In genomic region chr10:79052311-79053080, GRCh38 we compare ENCODE assay signal across 8 cellular contexts. TPM values are rescaled to one million over a fixed set of nuclear protein-coding genes. Genes with fewer than 3 reads are reported as not detected.
DNase-seq lines count a peak whose midpoint lies in the region; ATAC-seq and TF ChIP-seq lines count a peak whose summit lies in the region.

No MANE protein-coding gene starts in this region.

- no peaks in the 10 kb centered on the region for H3K9me3 Mint-ChIP-seq in naive thymus-derived CD8-positive, alpha-beta T cell

- POLR2A ChIA-PET in naive thymus-derived CD8-positive, alpha-beta T cell (lab: Charles Lee) = interaction anchor here (1.8 kb wide), 1 partner anchor 14 kb away, joined by 4 read pairs; no protein-coding TSS in a partner anchor

- peak; percentile 70 to 71 for ATAC-seq in naive thymus-derived CD8-positive, alpha-beta T cell

- H3K4me3 ChIP-seq in astrocyte of the cerebellum (ENCODE audit: low read depth, low read length) = no peak overlapping the region

- DNase-seq in NCI-H1417 (lab: John Stamatoyannopoulos, UW) = peak; percentile 29 to 74 (median 36)
- no peak for DNase-seq in NCI-H1417 treated with DMSO at 0.1 percent for 48 hours (lab: John Stamatoyannopoulos, UW)
- DNase-seq in HT-29 (ENCODE audit: low spot score) = peak; percentile 49
- no peak for DNase-seq in astrocyte of the cerebellum (ENCODE audit: low read depth)
- peak in 6 of 10 donors; percentile 31 to 73 (median 58) for DNase-seq in naive thymus-derived CD8-positive, alpha-beta T cell
- no peak for DNase-seq in dedifferentiated amniotic fluid mesenchymal stem cell (ENCODE audit: extremely low spot score)
- DNase-seq in SHP77 treated with DMSO at 0.1 percent for 48 hours (lab: John Stamatoyannopoulos, UW) = no peak
- DNase-seq in effector CD8-positive, alpha-beta T cell (lab: John Stamatoyannopoulos, UW) = no peak

- no peaks in the 10 kb centered on the region for H3K27me3 Mint-ChIP-seq in naive thymus-derived CD8-positive, alpha-beta T cell

- H3K27ac Mint-ChIP-seq in naive thymus-derived CD8-positive, alpha-beta T cell = peak overlapping the region in 3 of 10 donors; percentile 27 to 66 (median 59)

- H3K36me3 Mint-ChIP-seq in naive thymus-derived CD8-positive, alpha-beta T cell = no peaks in the 10 kb centered on the region

- H3K4me3 Mint-ChIP-seq in naive thymus-derived CD8-positive, alpha-beta T cell = peak overlapping the region in 1 of 10 donors; percentile 26

- peaks cover 15 to 49% (median 44%) of the 10 kb centered on the region in 4 donors for H3K4me1 Mint-ChIP-seq in naive thymus-derived CD8-positive, alpha-beta T cell

- TF ChIP-seq CTCF in astrocyte of the cerebellum (IDR thresholded peaks at IDR 0.05; ENCODE audit: low read depth, low read length, missing control alignments) = peak; percentile 71

- in situ Hi-C loops in astrocyte of the cerebellum (cut with HindIII; ENCODE audit: low sequenced_read_pairs) = no loop called here

RNA-seq across cellular contexts. Expression of gene ZMIZ1, which starts 16.3 kb away (rescaled TPM):
- 21.0 and 27.5 TPM in 2 replicates for total RNA-seq in HT-29 (2014; rRNA removed; shearing (Covaris generic))
- 10 to 100 TPM; 11.2 to 11.6 TPM for total RNA-seq in naive thymus-derived CD8-positive, alpha-beta T cell
- 1 to 10 TPM; 1.4 to 2.7 (median 2.6) TPM for polyA plus RNA-seq in naive thymus-derived CD8-positive, alpha-beta T cell

Comparison
In these comparisons a context has a peak if more than half of its experiments do, and no peak if none do; other contexts are left out.
1. DNase-seq: peak in NCI-H1417 (3 of 3), HT-29 (single experiment) and naive thymus-derived CD8-positive, alpha-beta T cell (6 of 10); none in NCI-H1417 treated with DMSO at 0.1 percent for 48 hours (single experiment), astrocyte of the cerebellum (single experiment), dedifferentiated amniotic fluid mesenchymal stem cell (single experiment), SHP77 treated with DMSO at 0.1 percent for 48 hours (single experiment) and effector CD8-positive, alpha-beta T cell (single experiment).